In the genomic region with DNA sequence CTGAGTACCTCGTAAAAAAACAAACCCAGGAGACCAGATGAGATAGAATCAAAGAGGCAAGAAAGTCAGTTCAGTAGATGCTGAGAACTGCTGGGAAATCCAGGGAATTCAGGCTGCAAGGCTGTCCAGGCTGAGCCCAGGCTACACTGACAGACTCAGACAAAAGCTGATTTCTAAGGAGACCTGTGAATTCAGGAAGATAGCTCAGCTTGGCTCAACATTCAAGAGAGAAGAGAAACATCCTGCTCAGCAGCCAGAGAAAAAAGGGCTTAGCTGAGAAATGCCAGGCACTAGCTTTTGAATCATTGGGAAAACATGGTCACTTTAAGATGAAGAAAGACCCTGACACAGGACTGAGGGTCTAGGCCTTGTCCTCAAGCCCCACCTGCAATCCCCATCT, we compare ENCODE assay signal across 1 cellular context.
TF ChIP-seq lines count a peak whose summit lies in the region.

No MANE protein-coding gene starts in this region.

TF ChIP-seq in SK-N-SH, 30 proteins besides CTCF, POLR2A, EP300 and RAD21 (continued from another document):
- TF ChIP-seq, protein P1, sequence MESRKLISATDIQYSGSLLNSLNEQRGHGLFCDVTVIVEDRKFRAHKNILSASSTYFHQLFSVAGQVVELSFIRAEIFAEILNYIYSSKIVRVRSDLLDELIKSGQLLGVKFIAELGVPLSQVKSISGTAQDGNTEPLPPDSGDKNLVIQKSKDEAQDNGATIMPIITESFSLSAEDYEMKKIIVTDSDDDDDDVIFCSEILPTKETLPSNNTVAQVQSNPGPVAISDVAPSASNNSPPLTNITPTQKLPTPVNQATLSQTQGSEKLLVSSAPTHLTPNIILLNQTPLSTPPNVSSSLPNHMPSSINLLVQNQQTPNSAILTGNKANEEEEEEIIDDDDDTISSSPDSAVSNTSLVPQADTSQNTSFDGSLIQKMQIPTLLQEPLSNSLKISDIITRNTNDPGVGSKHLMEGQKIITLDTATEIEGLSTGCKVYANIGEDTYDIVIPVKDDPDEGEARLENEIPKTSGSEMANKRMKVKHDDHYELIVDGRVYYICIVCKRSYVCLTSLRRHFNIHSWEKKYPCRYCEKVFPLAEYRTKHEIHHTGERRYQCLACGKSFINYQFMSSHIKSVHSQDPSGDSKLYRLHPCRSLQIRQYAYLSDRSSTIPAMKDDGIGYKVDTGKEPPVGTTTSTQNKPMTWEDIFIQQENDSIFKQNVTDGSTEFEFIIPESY (IDR thresholded peaks at IDR 0.05; ENCODE audit: borderline replicate concordance, low read depth) = no peak
- TF ChIP-seq EZH2phosphoT487 (IDR thresholded peaks at IDR 0.05; ENCODE audit: borderline replicate concordance, low read depth) (no peak), MXI1 (IDR thresholded peaks at IDR 0.05; ENCODE audit: low read depth, low read length) (no peak), GATA2 (CRISPR knock-in tag; IDR thresholded peaks at IDR 0.05) (no peak), SMC3 (IDR thresholded peaks at IDR 0.05; ENCODE audit: low read depth, low read length) (no peak), FOXM1 (IDR thresholded peaks at IDR 0.05; ENCODE audit: low read depth) (no peak), TAF1 (IDR thresholded peaks at IDR 0.05; ENCODE audit: borderline replicate concordance, low read depth, low read length) (no peak)
- TF ChIP-seq, protein P2, sequence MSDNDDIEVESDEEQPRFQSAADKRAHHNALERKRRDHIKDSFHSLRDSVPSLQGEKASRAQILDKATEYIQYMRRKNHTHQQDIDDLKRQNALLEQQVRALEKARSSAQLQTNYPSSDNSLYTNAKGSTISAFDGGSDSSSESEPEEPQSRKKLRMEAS (IDR thresholded peaks at IDR 0.05; ENCODE audit: low read depth) = no peak
